In the genomic region with DNA sequence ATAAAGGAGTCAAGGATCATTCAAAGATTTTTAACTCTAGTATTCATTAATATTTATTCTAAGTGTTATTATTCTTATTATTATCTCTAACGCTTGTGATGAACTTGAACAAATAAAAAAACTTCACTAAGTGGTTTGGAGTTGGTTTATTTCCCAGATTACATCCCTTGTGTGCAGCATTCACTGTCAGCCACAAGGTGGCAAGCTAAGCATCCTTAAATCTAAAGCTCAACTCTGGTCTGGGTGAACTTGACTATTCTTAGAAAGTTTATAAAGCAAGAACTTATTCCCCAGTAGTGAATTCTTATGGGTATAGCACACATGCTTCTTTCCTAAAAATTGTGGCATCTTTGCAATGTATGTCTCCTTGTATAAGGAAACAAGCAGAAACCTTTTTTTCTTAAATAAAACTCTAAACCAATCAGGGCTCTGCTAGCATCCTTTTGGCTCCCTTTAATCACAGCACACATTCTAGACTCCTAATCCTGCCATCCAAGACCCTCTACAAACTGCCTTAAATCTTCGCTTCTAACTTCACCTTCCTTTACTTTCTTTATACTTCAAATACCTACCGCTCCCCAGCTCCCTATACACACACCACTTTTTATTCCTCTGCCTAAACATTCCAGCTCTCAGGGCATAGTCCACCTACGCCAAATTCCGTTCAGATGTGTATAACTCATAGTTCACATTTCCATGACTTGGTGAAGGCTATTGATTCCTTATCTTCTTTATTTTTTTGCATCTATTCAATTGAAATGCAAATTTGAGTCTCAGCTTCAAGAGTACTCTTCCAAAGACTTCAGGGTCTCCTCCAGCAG, we compare ENCODE assay signal across 8 cellular contexts.
DNase-seq lines count a peak whose midpoint lies in the region; ATAC-seq and TF ChIP-seq lines count a peak whose summit lies in the region.

No MANE protein-coding gene starts in this region.

- DNase-seq in BE2C (peak; percentile 30), NAMALWA (ENCODE audit: low spot score) (peak; percentile 82), left cardiac atrium (no peak), smooth muscle cell of the brain vasculature (ENCODE audit: low read depth, low spot score) (peak; percentile 6)
- no peak for DNase-seq in effector memory CD4-positive, alpha-beta T cell

- H3K9me3 ChIP-seq in BE2C = no peaks in the 10 kb centered on the region
- no peaks in the 10 kb centered on the region for H3K9me3 ChIP-seq in effector memory CD4-positive, alpha-beta T cell (ENCODE audit: control insufficient read depth, low read length)

- H3K27me3 ChIP-seq in BE2C = no peaks in the 10 kb centered on the region
- H3K27me3 ChIP-seq in effector memory CD4-positive, alpha-beta T cell (replicated peaks; ENCODE audit: control insufficient read depth, insufficient read depth, low read length, poor library complexity, severe bottlenecking) = no peaks in the 10 kb centered on the region

- no peak overlapping the region for H3K27ac ChIP-seq in VCaP
- no peak overlapping the region for H3K27ac ChIP-seq in effector memory CD4-positive, alpha-beta T cell (ENCODE audit: insufficient read depth, low read length, poor library complexity, severe bottlenecking)

- intact Hi-C loops in left cardiac atrium (cut with DNase I) = loop anchor here in 1 of 2 donors (2.0 kb wide), 1 partner anchor 157 kb away; no protein-coding TSS in a partner anchor

- H3K36me3 ChIP-seq in BE2C = no peaks in the 10 kb centered on the region
- no peaks in the 10 kb centered on the region for H3K36me3 ChIP-seq in effector memory CD4-positive, alpha-beta T cell (ENCODE audit: control insufficient read depth, insufficient read depth, low read length)

- H3K4me3 ChIP-seq in BE2C (ENCODE audit: low read depth, low read length) = no peak overlapping the region
- H3K4me3 ChIP-seq in effector memory CD4-positive, alpha-beta T cell (ENCODE audit: insufficient read depth, low read depth, low read length, poor library complexity, severe bottlenecking) = no peak overlapping the region

- no peaks in the 10 kb centered on the region for H3K4me1 ChIP-seq in BE2C
- H3K4me1 ChIP-seq in effector memory CD4-positive, alpha-beta T cell (ENCODE audit: control insufficient read depth, insufficient read depth, low read length, poor library complexity, severe bottlenecking) = no peaks in the 10 kb centered on the region

- ATAC-seq in GM18498 (IDR thresholded peaks at IDR 0.05; ENCODE audit: unreplicated experiment) (peak; percentile 95), HG02623 (IDR thresholded peaks at IDR 0.05; ENCODE audit: unreplicated experiment) (peak; percentile 99), left cardiac atrium (peak; percentile 54 to 77)

- TF ChIP-seq CTCF in BE2C (IDR thresholded peaks at IDR 0.05; ENCODE audit: low read depth, low read length) (peak; percentile 94), VCaP (conservative IDR thresholded peaks at IDR 0.05) (peak; percentile 94)

Comparison
In these comparisons a context has a peak if more than half of its experiments do, and no peak if none do; other contexts are left out.
1. DNase-seq: peak in BE2C (single experiment), NAMALWA (single experiment) and smooth muscle cell of the brain vasculature (single experiment); none in left cardiac atrium (single experiment) and effector memory CD4-positive, alpha-beta T cell (0 of 3).
2. Peak in every context shown above with its lines, with median percentiles within 50 percentile points of each other: ATAC-seq.